In genomic region chr11:43908191-43908590, GRCh38 we compare ENCODE assay signal across 17 cellular contexts. TPM values are rescaled to one million over a fixed set of nuclear protein-coding genes. Genes with fewer than 3 reads are reported as not detected.
DNase-seq lines count a peak whose midpoint lies in the region; ATAC-seq, FAIRE-seq and TF ChIP-seq lines count a peak whose summit lies in the region.
"Had no signal": no experiment of that assay in that cellular context is flagged by ENCODE, and none has a peak within 500 bp of the region (broad histone marks: within the 10 kb centered on the region; RNA-seq: fewer than 3 reads in every experiment).

No MANE protein-coding gene starts in this region.

- H3K4me1 Mint-ChIP-seq in CD8-positive, alpha-beta T cell (ENCODE audit: low read depth) = peaks cover 14% of the 10 kb centered on the region
- H3K4me1 Mint-ChIP-seq in brain (peaks cover 54% of the 10 kb centered on the region), neural crest cell (peaks cover 17% of the 10 kb centered on the region)
- H3K4me1 Mint-ChIP-seq: GM23338 had no signal

- H3K27me3 ChIP-seq in CD8-positive, alpha-beta T cell (ENCODE audit: insufficient read depth, low read length) = no peaks in the 10 kb centered on the region

- intact Hi-C loops in CD8-positive, alpha-beta T cell (cut with DNase I, micrococcal nuclease) = no loop called here

- H3K27ac ChIP-seq in CD8-positive, alpha-beta T cell (ENCODE audit: low read depth, low read length) = no peak overlapping the region
- H3K27ac ChIP-seq: A549, PC-9 had no signal

- no peaks in the 10 kb centered on the region for H3K27me3 Mint-ChIP-seq in CD8-positive, alpha-beta T cell (ENCODE audit: low read depth)
- no peaks in the 10 kb centered on the region for H3K27me3 Mint-ChIP-seq in brain
- no peaks in the 10 kb centered on the region for H3K27me3 Mint-ChIP-seq in neural crest cell (ENCODE audit: low read depth)
- H3K27me3 Mint-ChIP-seq: CD4-positive, alpha-beta memory T cell had no signal

- H3K27ac Mint-ChIP-seq in CD8-positive, alpha-beta T cell = peak overlapping the region; percentile 60
- H3K27ac Mint-ChIP-seq in brain (peak overlapping the region in 4 of 5 experiments; percentile 2 to 63 (median 28)), neural crest cell (ENCODE audit: unreplicated experiment) (peak overlapping the region; percentile 28)
- H3K27ac Mint-ChIP-seq: GM23338 had no signal

- H3K4me1 ChIP-seq in CD8-positive, alpha-beta T cell (ENCODE audit: insufficient read depth, low read length) = no peaks in the 10 kb centered on the region
- H3K4me1 ChIP-seq: A549 had no signal

- no peaks in the 10 kb centered on the region for H3K9me3 Mint-ChIP-seq in CD8-positive, alpha-beta T cell
- H3K9me3 Mint-ChIP-seq in brain (no peaks in the 10 kb centered on the region), neural crest cell (no peaks in the 10 kb centered on the region)
- H3K9me3 Mint-ChIP-seq: CD4-positive, alpha-beta memory T cell; GM23338 had no signal

- no peak overlapping the region for H3K4me3 Mint-ChIP-seq in CD8-positive, alpha-beta T cell
- no peak overlapping the region for H3K4me3 Mint-ChIP-seq in brain
- no peak overlapping the region for H3K4me3 Mint-ChIP-seq in neural crest cell
- H3K4me3 Mint-ChIP-seq: CD4-positive, alpha-beta memory T cell; GM23338 had no signal

- H3K4me3 ChIP-seq in CD8-positive, alpha-beta T cell (ENCODE audit: low read depth, low read length) = no peak overlapping the region
- H3K4me3 ChIP-seq: A549, GM12878, GM23338, K562, PC-9 had no signal

- no peak for DNase-seq in CD8-positive, alpha-beta T cell
- peak; percentile 54 to 68 for DNase-seq in NCI-H524 (lab: John Stamatoyannopoulos, UW)
- no peak for DNase-seq in neural crest cell (ENCODE audit: low read depth, low spot score)
- no peak for DNase-seq in glomerular visceral epithelial cell (ENCODE audit: extremely low spot score)
- DNase-seq in H54 (ENCODE audit: insufficient read length, low spot score) = no peak
- DNase-seq: Calu3; CD4-positive, alpha-beta memory T cell; NCI-H1417; NCI-H2029; PC-9 had no signal

- no peak for FAIRE-seq in H54 (lab: Jason Lieb, UNC)
- FAIRE-seq: A549, GM12878, K562 had no signal

- no peak for TF ChIP-seq CTCF in CD8-positive, alpha-beta T cell (IDR thresholded peaks at IDR 0.05)
- TF ChIP-seq CTCF in brain (conservative IDR thresholded peaks at IDR 0.05) = no peak
- no peak for TF ChIP-seq CTCF in neural crest cell (conservative IDR thresholded peaks at IDR 0.05)

- H3K9me3 ChIP-seq in CD8-positive, alpha-beta T cell (ENCODE audit: low read length) = no peaks in the 10 kb centered on the region
- H3K9me3 ChIP-seq: A549 had no signal

- no peak for ATAC-seq in CD8-positive, alpha-beta T cell
- no peak for ATAC-seq in HG03521 (IDR thresholded peaks at IDR 0.05; ENCODE audit: unreplicated experiment)
- ATAC-seq: A549, GM23338, HCT116, K562 had no signal

- H3K36me3 ChIP-seq in CD8-positive, alpha-beta T cell (ENCODE audit: insufficient read depth, low read length) = peaks cover 31% of the 10 kb centered on the region

- POLR2A ChIA-PET in CD8-positive, alpha-beta T cell (lab: Charles Lee) = no interaction called here

- CTCF ChIA-PET in CD8-positive, alpha-beta T cell (lab: Charles Lee) = interaction anchor here (0.8 to 0.9 kb wide), 3 partner anchors 18 to 186 kb away, joined by 3 to 5 read pairs (median 3); no protein-coding TSS in a partner anchor

- no peak for TF ChIP-seq POLR2A in H54 (IDR thresholded peaks at IDR 0.05; ENCODE audit: low read depth, low read length)

- peaks cover 86% of the 10 kb centered on the region for H3K36me3 Mint-ChIP-seq in CD8-positive, alpha-beta T cell
- H3K36me3 Mint-ChIP-seq in brain (peaks cover 39% of the 10 kb centered on the region), neural crest cell (ENCODE audit: low read depth) (peaks cover 2% of the 10 kb centered on the region)

RNA-seq across cellular contexts. Expression of gene ALKBH3, which starts 27.6 kb away (rescaled TPM):
- 10 to 100 TPM; 14.5 to 19.4 TPM for total RNA-seq in CD8-positive, alpha-beta T cell
- 20.7 TPM for polyA plus RNA-seq in brain (ENCODE audit: insufficient read depth, low read depth, low replicate concordance)
- 24.9 and 25.4 TPM in 2 replicates for total RNA-seq in neural crest cell

RNA-seq across cellular contexts. Expression of gene C11orf96, which starts 34.2 kb away (rescaled TPM):
- total RNA-seq in CD8-positive, alpha-beta T cell = under 1 TPM; 0.60 to 0.86 TPM
- 13.3 TPM for polyA plus RNA-seq in brain (ENCODE audit: insufficient read depth, low read depth, low replicate concordance)
- 3.0 and 3.2 TPM in 2 replicates for total RNA-seq in neural crest cell
- total RNA-seq: PC-9 had no signal
- polyA plus RNA-seq: CD4-positive, alpha-beta memory T cell had no signal

Comparison
In these comparisons a context has a peak if more than half of its experiments do, and no peak if none do; other contexts are left out.
1. DNase-seq: peak in NCI-H524 (2 of 2); none in CD8-positive, alpha-beta T cell (0 of 7), neural crest cell (single experiment), glomerular visceral epithelial cell (single experiment) and H54 (single experiment).
2. Peak in every context shown above with its lines, with median percentiles within 50 percentile points of each other: H3K27ac Mint-ChIP-seq.